ENCODE assay signal across 17 cellular contexts in the genomic region with DNA sequence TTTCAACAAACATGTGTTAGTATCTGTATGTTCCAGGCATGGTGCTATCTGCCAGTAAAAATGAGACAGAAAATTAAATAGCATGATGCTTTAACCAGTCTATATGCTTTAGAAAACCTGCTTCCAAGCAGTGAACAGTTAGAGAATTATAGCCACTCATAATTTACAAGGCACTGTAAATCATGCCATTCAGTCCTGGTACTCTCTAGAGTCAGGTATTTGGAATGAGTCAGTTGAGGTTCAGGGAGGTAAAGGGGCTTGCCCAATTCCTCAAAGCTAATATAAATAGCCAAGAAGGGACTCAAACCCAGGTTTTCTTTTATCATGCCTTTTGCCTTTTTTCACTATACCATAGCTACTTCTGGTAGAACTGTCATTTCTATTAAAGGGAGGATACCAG.
DNase-seq lines count a peak whose midpoint lies in the region; ATAC-seq, FAIRE-seq and TF ChIP-seq lines count a peak whose summit lies in the region.
"Had no signal": no experiment of that assay in that cellular context is flagged by ENCODE, and none has a peak within 500 bp of the region (broad histone marks: within the 10 kb centered on the region; RNA-seq: fewer than 3 reads in every experiment).

No MANE protein-coding gene starts in this region.

- no peaks in the 10 kb centered on the region for H3K36me3 ChIP-seq in breast epithelium
- H3K36me3 ChIP-seq in PC-3 (ENCODE audit: low read depth, low read length) = no peaks in the 10 kb centered on the region
- H3K36me3 ChIP-seq in bronchial epithelial cell (ENCODE audit: control insufficient read depth, insufficient read depth, low read length) = no peaks in the 10 kb centered on the region

- no peak for TF ChIP-seq POLR2A in breast epithelium (IDR thresholded peaks at IDR 0.05)

- no peaks in the 10 kb centered on the region for H3K36me3 Mint-ChIP-seq in MCF 10A (ENCODE audit: insufficient read depth, unreplicated experiment)
- H3K36me3 Mint-ChIP-seq in activated CD4-positive, alpha-beta T cell treated with anti-CD3 and anti-CD28 coated beads, Interleukin-2, amount 10 ng/mL, durations not matched to agents 7 days and 5 days (ENCODE audit: low read depth) = no peaks in the 10 kb centered on the region
- H3K36me3 Mint-ChIP-seq: CD8-positive, alpha-beta memory T cell had no signal

- H3K27me3 ChIP-seq in breast epithelium (no peaks in the 10 kb centered on the region), PC-3 (ENCODE audit: low read length) (no peaks in the 10 kb centered on the region), bronchial epithelial cell (ENCODE audit: control insufficient read depth, insufficient read depth, low read length) (no peaks in the 10 kb centered on the region)

- H3K4me2 ChIP-seq in PC-3 (ENCODE audit: low read length) = no peak overlapping the region
- H3K4me2 ChIP-seq: GM23338 had no signal

- intact Hi-C loops in MCF 10A (cut with micrococcal nuclease) (no loop called here), breast epithelium (cut with DNase I; ENCODE audit: low total_unique reads) (no loop called here), PC-3 (cut with micrococcal nuclease) (no loop called here)

- H3K4me3 ChIP-seq in breast epithelium (no peak overlapping the region), PC-3 (ENCODE audit: low read length) (no peak overlapping the region), bronchial epithelial cell (ENCODE audit: low read depth, low read length) (no peak overlapping the region)
- H3K4me3 ChIP-seq: GM23338 had no signal

- CTCF ChIA-PET in MCF 10A (lab: Yijun Ruan, JAX) (interaction anchor here (0.6 to 1.2 kb wide), 6 partner anchors 12 to 985 kb away, joined by 3 to 4 read pairs (median 4); no protein-coding TSS in a partner anchor), PC-3 (lab: Charles Lee) (no interaction called here)
- CTCF ChIA-PET in activated CD4-positive, alpha-beta T cell treated with anti-CD3 and anti-CD28 coated beads, Interleukin-2, amount 10 ng/mL, durations not matched to agents 7 days and 5 days (lab: Charles Lee) = interaction anchor here (1.3 to 1.4 kb wide), 2 partner anchors 15 to 18 kb away, joined by 3 read pairs; no protein-coding TSS in a partner anchor

- peaks cover 7% of the 10 kb centered on the region for H3K4me1 Mint-ChIP-seq in MCF 10A (ENCODE audit: insufficient read depth, unreplicated experiment)
- peaks cover 9% of the 10 kb centered on the region for H3K4me1 Mint-ChIP-seq in activated CD4-positive, alpha-beta T cell treated with anti-CD3 and anti-CD28 coated beads, Interleukin-2, amount 10 ng/mL, durations not matched to agents 7 days and 5 days

- ATAC-seq in PC-3 = peak; percentile 74
- ATAC-seq: GM23338 had no signal

- peak; percentile 33 for DNase-seq in MCF 10A (ENCODE audit: unreplicated experiment)
- DNase-seq in breast epithelium (ENCODE audit: low spot score in 2 of 2) = no peak
- DNase-seq in PC-3 = peak; percentile 50
- DNase-seq in bronchial epithelial cell (ENCODE audit: low read depth) = peak; percentile 46
- DNase-seq in amniotic stem cell (lab: John Stamatoyannopoulos, UW) = no peak
- DNase-seq in activated CD4-positive, alpha-beta T cell treated with anti-CD3 and anti-CD28 coated beads, Interleukin-2, amount 10 ng/mL, durations not matched to agents 7 days and 5 days = no peak
- no peak for DNase-seq in SKM-1 treated with dmso at 0.1 percent for 144 hours (lab: John Stamatoyannopoulos, UW; ENCODE audit: unreplicated experiment)
- DNase-seq: Caco-2; CD8-positive, alpha-beta memory T cell; DND-41; GDM1; H9; HFFc6 had no signal

- H3K79me2 ChIP-seq in PC-3 (ENCODE audit: low read length) = no peaks in the 10 kb centered on the region

- no peak overlapping the region for H2AFZ ChIP-seq in PC-3 (ENCODE audit: low read length)
- H2AFZ ChIP-seq: GM23338 had no signal

- no peaks in the 10 kb centered on the region for H3K27me3 Mint-ChIP-seq in MCF 10A (ENCODE audit: insufficient read depth, unreplicated experiment)
- no peaks in the 10 kb centered on the region for H3K27me3 Mint-ChIP-seq in activated CD4-positive, alpha-beta T cell treated with anti-CD3 and anti-CD28 coated beads, Interleukin-2, amount 10 ng/mL, durations not matched to agents 7 days and 5 days
- H3K27me3 Mint-ChIP-seq: CD8-positive, alpha-beta memory T cell had no signal

- H4K20me1 ChIP-seq in PC-3 (ENCODE audit: low read length) = no peaks in the 10 kb centered on the region

- no peaks in the 10 kb centered on the region for H3K4me1 ChIP-seq in breast epithelium
- 0 out of 2 replicates have a peak, but pooled peaks cover 3% of the 10 kb centered on the region for H3K4me1 ChIP-seq in PC-3 (ENCODE audit: insufficient read depth, low read length)

- TF ChIP-seq CTCF in MCF 10A (IDR thresholded peaks at IDR 0.05; ENCODE audit: unreplicated experiment) (no peak), breast epithelium (IDR thresholded peaks at IDR 0.05) (no peak), PC-3 (conservative IDR thresholded peaks at IDR 0.05; ENCODE audit: low read depth, low read length) (no peak), bronchial epithelial cell (IDR thresholded peaks at IDR 0.05; ENCODE audit: insufficient read depth, low read length, severe bottlenecking) (no peak)

- H3K9me3 ChIP-seq in breast epithelium = no peaks in the 10 kb centered on the region
- H3K9me3 ChIP-seq in PC-3 (ENCODE audit: low read length) = no peaks in the 10 kb centered on the region
- H3K9me3 ChIP-seq: Caco-2 had no signal

- no peaks in the 10 kb centered on the region for H3K9me2 ChIP-seq in PC-3 (replicated peaks; ENCODE audit: low read length)

- H3K9me3 Mint-ChIP-seq in MCF 10A (ENCODE audit: unreplicated experiment) = no peaks in the 10 kb centered on the region
- H3K9me3 Mint-ChIP-seq in activated CD4-positive, alpha-beta T cell treated with anti-CD3 and anti-CD28 coated beads, Interleukin-2, amount 10 ng/mL, durations not matched to agents 7 days and 5 days = no peaks in the 10 kb centered on the region
- H3K9me3 Mint-ChIP-seq: CD14-positive monocyte; CD8-positive, alpha-beta memory T cell; GM23338; H9; HFFc6 had no signal

- H3K9ac ChIP-seq in PC-3 (ENCODE audit: low read length) = no peak overlapping the region

- POLR2A ChIA-PET in MCF 10A (lab: Yijun Ruan, JAX) = interaction anchor here (0.8 to 2.6 kb wide), 6 partner anchors 12 to 181 kb away, joined by 3 to 8 read pairs (median 4); no protein-coding TSS in a partner anchor
- POLR2A ChIA-PET in PC-3 (lab: Charles Lee; ENCODE audit: unreplicated experiment) = no interaction called here
- POLR2A ChIA-PET in activated CD4-positive, alpha-beta T cell treated with anti-CD3 and anti-CD28 coated beads, Interleukin-2, amount 10 ng/mL, durations not matched to agents 7 days and 5 days (lab: Charles Lee) = no interaction called here

- no peak for FAIRE-seq in bronchial epithelial cell (lab: Jason Lieb, UNC)
- FAIRE-seq: GM12892 had no signal

- H3K4me3 Mint-ChIP-seq in MCF 10A (ENCODE audit: unreplicated experiment) = no peak overlapping the region
- H3K4me3 Mint-ChIP-seq in activated CD4-positive, alpha-beta T cell treated with anti-CD3 and anti-CD28 coated beads, Interleukin-2, amount 10 ng/mL, durations not matched to agents 7 days and 5 days = no peak overlapping the region
- H3K4me3 Mint-ChIP-seq: CD14-positive monocyte; CD8-positive, alpha-beta memory T cell; GM23338; H9; HFFc6 had no signal

- no peak overlapping the region for H3K27ac Mint-ChIP-seq in MCF 10A (ENCODE audit: low read depth, unreplicated experiment)
- H3K27ac Mint-ChIP-seq in activated CD4-positive, alpha-beta T cell treated with anti-CD3 and anti-CD28 coated beads, Interleukin-2, amount 10 ng/mL, durations not matched to agents 7 days and 5 days = no peak overlapping the region
- H3K27ac Mint-ChIP-seq: CD14-positive monocyte; CD8-positive, alpha-beta memory T cell; GM23338; H9; HFFc6 had no signal

- no peak overlapping the region for H3K27ac ChIP-seq in breast epithelium
- H3K27ac ChIP-seq in PC-3 (ENCODE audit: low read length) = no peak overlapping the region
- H3K27ac ChIP-seq: 22Rv1 had no signal

- no TSS peak for BruUV-seq in MCF 10A (replicated peaks; lab: Mats Ljungman, UMichigan)
- BruUV-seq in PC-3 (replicated peaks; lab: Mats Ljungman, UMichigan) = no TSS peak

- H3F3A ChIP-seq in PC-3 (ENCODE audit: low read length, unreplicated experiment) = no peaks in the 10 kb centered on the region

Comparison
In these comparisons a context has a peak if more than half of its experiments do, and no peak if none do; other contexts are left out.
1. DNase-seq: peak in MCF 10A (single experiment), PC-3 (single experiment) and bronchial epithelial cell (single experiment); none in breast epithelium (0 of 2), amniotic stem cell (single experiment), activated CD4-positive, alpha-beta T cell treated with anti-CD3 and anti-CD28 coated beads, Interleukin-2, amount 10 ng/mL, durations not matched to agents 7 days and 5 days (single experiment) and SKM-1 treated with dmso at 0.1 percent for 144 hours (single experiment).